9 cellular contexts compared by ENCODE assay signal in genomic region chr7:137970263-137970975, GRCh38. TPM values are rescaled to one million over a fixed set of nuclear protein-coding genes. Genes with fewer than 3 reads are reported as not detected.
DNase-seq lines count a peak whose midpoint lies in the region; FAIRE-seq and TF ChIP-seq lines count a peak whose summit lies in the region.
"Had no signal": no experiment of that assay in that cellular context is flagged by ENCODE, and none has a peak within 500 bp of the region (broad histone marks: within the 10 kb centered on the region; RNA-seq: fewer than 3 reads in every experiment).

No MANE protein-coding gene starts in this region.

- no peak overlapping the region for H3K4me3 ChIP-seq in astrocyte of the spinal cord (ENCODE audit: low read depth, low read length)
- H3K4me3 ChIP-seq in right atrium auricular region, result no peak overlapping the region
- H3K4me3 ChIP-seq in skin epidermis, result no peak overlapping the region
- H3K4me3 ChIP-seq: psoas muscle had no signal

- DNase-seq in H54 (ENCODE audit: insufficient read length, low spot score) (peak; percentile 44), astrocyte of the spinal cord (ENCODE audit: low read depth, low spot score) (peak; percentile 92), right atrium auricular region (ENCODE audit: low spot score) (no peak), NCI-H2107 treated with DMSO at 0.1 percent for 48 hours (lab: John Stamatoyannopoulos, UW; ENCODE audit: unreplicated experiment) (no peak), NCI-H187 treated with DMSO at 0.1 percent for 48 hours (lab: John Stamatoyannopoulos, UW) (no peak), D721Med (ENCODE audit: insufficient read length, low spot score) (no peak), T-helper 2 cell (no peak)

- in situ Hi-C loops in astrocyte of the spinal cord (cut with HindIII; ENCODE audit: low sequenced_read_pairs), result no loop called here

- peaks cover 0 to 70% of the 10 kb centered on the region in 2 donors for H3K4me1 ChIP-seq in right atrium auricular region

- no peak for TF ChIP-seq CTCF in astrocyte of the spinal cord (IDR thresholded peaks at IDR 0.05; ENCODE audit: low read depth, low read length)
- no peak for TF ChIP-seq CTCF in right atrium auricular region (IDR thresholded peaks at IDR 0.05)
- no peak for TF ChIP-seq CTCF in D721Med (IDR thresholded peaks at IDR 0.05; ENCODE audit: insufficient read depth, missing control alignments)

- no peaks in the 10 kb centered on the region for H3K36me3 ChIP-seq in right atrium auricular region

- H3K27ac ChIP-seq in right atrium auricular region (peak overlapping the region; percentile 53 to 65), skin epidermis (peak overlapping the region in 13 of 21 experiments; percentile 19 to 75 (median 38))
- H3K27ac ChIP-seq: psoas muscle had no signal

- TF ChIP-seq POLR2A in H54 (IDR thresholded peaks at IDR 0.05; ENCODE audit: low read depth, low read length), result no peak

- no peaks in the 10 kb centered on the region for H3K9me3 ChIP-seq in right atrium auricular region
- H3K9me3 ChIP-seq: psoas muscle had no signal

- no peak for FAIRE-seq in H54 (lab: Jason Lieb, UNC)
- FAIRE-seq in D721Med (lab: Jason Lieb, UNC), result no peak

- no peaks in the 10 kb centered on the region for H3K27me3 ChIP-seq in right atrium auricular region

RNA-seq across cellular contexts. Expression of gene CREB3L2, which starts 31.5 kb away (rescaled TPM):
- total RNA-seq in right atrium auricular region, result 10 to 100 TPM; 25.6 to 39.6 TPM

Comparison
In these comparisons a context has a peak if more than half of its experiments do, and no peak if none do; other contexts are left out.
1. DNase-seq: peak in H54 (single experiment) and astrocyte of the spinal cord (single experiment); none in right atrium auricular region (single experiment), NCI-H2107 treated with DMSO at 0.1 percent for 48 hours (single experiment), NCI-H187 treated with DMSO at 0.1 percent for 48 hours (single experiment), D721Med (single experiment) and T-helper 2 cell (0 of 5).